ENCODE assay signal across 21 cellular contexts in the genomic region with DNA sequence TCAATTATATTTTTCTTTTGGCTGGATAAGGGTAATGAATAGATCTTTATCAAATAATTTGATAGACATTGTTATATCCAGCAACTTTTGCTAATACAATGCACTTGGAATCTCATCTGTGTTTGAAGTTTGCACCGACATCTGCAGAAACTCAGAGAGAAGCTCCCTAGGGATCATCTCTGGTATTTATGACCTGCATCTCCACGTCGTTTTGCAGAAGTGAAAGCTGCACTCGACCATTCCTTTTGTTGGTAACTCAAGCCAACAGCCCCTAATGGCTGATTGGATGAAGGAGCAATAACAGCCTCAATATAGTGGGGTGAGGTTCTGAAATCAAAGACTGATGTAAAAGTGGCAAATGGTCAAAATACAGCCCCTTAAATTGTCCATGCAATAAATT.
DNase-seq lines count a peak whose midpoint lies in the region; ATAC-seq, FAIRE-seq and TF ChIP-seq lines count a peak whose summit lies in the region.
"Had no signal": no experiment of that assay in that cellular context is flagged by ENCODE, and none has a peak within 500 bp of the region (broad histone marks: within the 10 kb centered on the region; RNA-seq: fewer than 3 reads in every experiment).

No MANE protein-coding gene starts in this region.

- no peak for ATAC-seq in HG03159 (IDR thresholded peaks at IDR 0.05; ENCODE audit: unreplicated experiment)
- no peak for ATAC-seq in HG03175 (IDR thresholded peaks at IDR 0.05; ENCODE audit: unreplicated experiment)
- ATAC-seq: naive thymus-derived CD4-positive, alpha-beta T cell; right cardiac atrium; SK-N-SH treated with all-trans-retinoic acid at 6 μM for 48 hours had no signal

- DNase-seq in AG08395 (ENCODE audit: low spot score) (peak; percentile 8), GM12891 (ENCODE audit: insufficient read length, low spot score) (no peak), RPMI8226 (peak; percentile 16), germinal center (ENCODE audit: low spot score) (peak; percentile 49), NCI-H1417 treated with DMSO at 0.1 percent for 48 hours (lab: John Stamatoyannopoulos, UW) (no peak), iPS-NIHi7 (ENCODE audit: extremely low spot score) (no peak)
- DNase-seq: activated CD4-positive, alpha-beta memory T cell treated with anti-CD3 and anti-CD28 coated beads for 36 hours; activated CD4-positive, CD25-positive, alpha-beta regulatory T cell; activated naive CD4-positive, alpha-beta T cell treated with Interleukin-2 at 50 U/mL for 16 hours; anterior cingulate cortex; central memory CD4-positive, alpha-beta T cell; DMS153; erythroblast; mesenchymal stem cell; MG63; naive thymus-derived CD4-positive, alpha-beta T cell; NCI-H524 treated with DMSO at 0.1 percent for 48 hours had no signal

- no peak for FAIRE-seq in GM12891 (lab: Jason Lieb, UNC)

- TF ChIP-seq POLR2A in GM12891 (IDR thresholded peaks at IDR 0.05; ENCODE audit: low read depth, low read length) = no peak

TF ChIP-seq in GM12891, 5 proteins besides CTCF, POLR2A, EP300 and RAD21:
- TF ChIP-seq SPI1 (IDR thresholded peaks at IDR 0.05; ENCODE audit: low read depth, low read length) (peak; percentile 87), TAF1 (IDR thresholded peaks at IDR 0.05; ENCODE audit: low read depth, low read length) (no peak)

Comparison
In these comparisons a context has a peak if more than half of its experiments do, and no peak if none do; other contexts are left out.
1. DNase-seq: peak in AG08395 (single experiment), RPMI8226 (single experiment) and germinal center (single experiment); none in GM12891 (single experiment), NCI-H1417 treated with DMSO at 0.1 percent for 48 hours (single experiment) and iPS-NIHi7 (single experiment).